ENCODE assay signal across 13 cellular contexts in genomic region chr16:62077998-62078397, GRCh38. TPM values are rescaled to one million over a fixed set of nuclear protein-coding genes. Genes with fewer than 3 reads are reported as not detected.
DNase-seq lines count a peak whose midpoint lies in the region; ATAC-seq, FAIRE-seq and TF ChIP-seq lines count a peak whose summit lies in the region.
"Had no signal": no experiment of that assay in that cellular context is flagged by ENCODE, and none has a peak within 500 bp of the region (broad histone marks: within the 10 kb centered on the region; RNA-seq: fewer than 3 reads in every experiment).

No MANE protein-coding gene starts in this region.

- H3K4me2 ChIP-seq in neuronal stem cell (ENCODE audit: insufficient read depth, low read length, poor library complexity, severe bottlenecking) = no peak overlapping the region

- H3K36me3 ChIP-seq in bronchial epithelial cell (ENCODE audit: control insufficient read depth, insufficient read depth, low read length) (no peaks in the 10 kb centered on the region), neuronal stem cell (replicated peaks in 1 of 2; ENCODE audit: control insufficient read depth in 2 of 2, insufficient read depth in 2 of 2, low read length in 2 of 2) (no peaks in the 10 kb centered on the region)
- H3K36me3 ChIP-seq: right atrium auricular region had no signal

- no peak for ATAC-seq in HG02970 (IDR thresholded peaks at IDR 0.05; ENCODE audit: low FRiP score, unreplicated experiment)
- ATAC-seq: left ventricle myocardium superior had no signal

- H3K79me1 ChIP-seq in neuronal stem cell (ENCODE audit: low read depth, low read length) = no peaks in the 10 kb centered on the region

- no peaks in the 10 kb centered on the region for H3K4me1 ChIP-seq in neuronal stem cell (ENCODE audit: control insufficient read depth in 2 of 2, insufficient read depth in 1 of 2, low read depth in 1 of 2, low read length in 2 of 2)
- H3K4me1 ChIP-seq: right atrium auricular region had no signal

- no peak overlapping the region for H3K27ac ChIP-seq in neuronal stem cell (replicated peaks; ENCODE audit: low read length)
- H3K27ac ChIP-seq: right atrium auricular region had no signal

- no peak overlapping the region for H3K18ac ChIP-seq in neuronal stem cell (ENCODE audit: low read length)

- H2BK120ac ChIP-seq in neuronal stem cell (ENCODE audit: low read depth, low read length) = no peak overlapping the region

- H3K14ac ChIP-seq in neuronal stem cell (ENCODE audit: low read length) = no peak overlapping the region

- H3K27me3 ChIP-seq in bronchial epithelial cell (ENCODE audit: control insufficient read depth, insufficient read depth, low read length) (no peaks in the 10 kb centered on the region), neuronal stem cell (ENCODE audit: control insufficient read depth in 3 of 3, insufficient read depth in 3 of 3, low read depth in 1 of 3, low read length in 3 of 3) (peaks cover 0 to 4% (median 0%) of the 10 kb centered on the region in 3 experiments)
- H3K27me3 ChIP-seq: right atrium auricular region had no signal

- H2AFZ ChIP-seq in neuronal stem cell (ENCODE audit: low read length) = peak overlapping the region; percentile 4

- H3K4ac ChIP-seq in neuronal stem cell (ENCODE audit: low read length) = no peak overlapping the region

- H4K8ac ChIP-seq in neuronal stem cell (ENCODE audit: low read depth, low read length) = no peak overlapping the region

- no peak overlapping the region for H3K9ac ChIP-seq in neuronal stem cell (ENCODE audit: low read depth, low read length, poor library complexity)

- no CpG with 5 or more reads among the region's 4 CpGs for WGBS in neuronal stem cell (ENCODE audit: extremely low coverage in 2 of 2, insufficient read length in 2 of 2, insufficient replicate concordance in 1 of 2), 2 donors

- no peak for TF ChIP-seq CTCF in bronchial epithelial cell (IDR thresholded peaks at IDR 0.05; ENCODE audit: insufficient read depth, low read length, severe bottlenecking)

- no peak overlapping the region for H3K23ac ChIP-seq in neuronal stem cell (ENCODE audit: low read depth, low read length, poor library complexity)

- H3K4me3 ChIP-seq in bronchial epithelial cell (ENCODE audit: low read depth, low read length) = no peak overlapping the region
- H3K4me3 ChIP-seq in neuronal stem cell (ENCODE audit: low read length in 2 of 2) = no peak overlapping the region
- H3K4me3 ChIP-seq: right atrium auricular region had no signal

- H3K9me3 ChIP-seq in neuronal stem cell (replicated peaks in 1 of 2; ENCODE audit: control insufficient read depth in 2 of 2, insufficient read depth in 1 of 2, low read depth in 1 of 2, low read length in 2 of 2) = no peaks in the 10 kb centered on the region

- no peak overlapping the region for H2BK5ac ChIP-seq in neuronal stem cell (ENCODE audit: low read length)

- no peak overlapping the region for H2AK5ac ChIP-seq in neuronal stem cell (ENCODE audit: low read depth, low read length)

- no peak for FAIRE-seq in bronchial epithelial cell (lab: Jason Lieb, UNC)
- FAIRE-seq: endometrium, GM18507 had no signal

- H2BK12ac ChIP-seq in neuronal stem cell (ENCODE audit: low read length) = no peak overlapping the region

- no peak overlapping the region for H2BK15ac ChIP-seq in neuronal stem cell (ENCODE audit: low read length)

- H4K91ac ChIP-seq in neuronal stem cell (ENCODE audit: low read depth, low read length, poor library complexity) = no peak overlapping the region

- DNase-seq in DMS153 treated with DMSO at 0.1 percent for 48 hours (lab: John Stamatoyannopoulos, UW; ENCODE audit: unreplicated experiment) = peak; percentile 13
- no peak for DNase-seq in DMS153 (lab: John Stamatoyannopoulos, UW)
- peak; percentile 6 for DNase-seq in KBM-7
- peak; percentile 0 for DNase-seq in bronchial epithelial cell (ENCODE audit: low read depth)
- DNase-seq in neuronal stem cell (ENCODE audit: low spot score) = peak; percentile 23
- DNase-seq in NCI-H1930 (lab: John Stamatoyannopoulos, UW) = no peak
- DNase-seq in amniotic stem cell (lab: John Stamatoyannopoulos, UW) = no peak
- DNase-seq: activated naive CD8-positive, alpha-beta T cell treated with anti-CD3 and anti-CD28 coated beads, Interleukin-2, amount 10 ng/mL, durations not matched to agents 7 days and 5 days; left ventricle myocardium superior had no signal

- in situ Hi-C loops in KBM-7 (cut with MboI; ENCODE audit: low pct_unique_long_range_greater_than_20kb, low sequenced_read_pairs) = no loop called here

RNA-seq across cellular contexts. Expression of gene CDH8, which starts 41.8 kb away (rescaled TPM):
- total RNA-seq in bronchial epithelial cell = 1.8 and 2.6 TPM in 2 replicates
- polyA plus RNA-seq in neuronal stem cell (2013, experiment 1 of 2) = 36.5 TPM
- 38.4 TPM for polyA plus RNA-seq in neuronal stem cell (2013, experiment 2 of 2)
- total RNA-seq: left ventricle myocardium superior, right atrium auricular region had no signal

Comparison
In these comparisons a context has a peak if more than half of its experiments do, and no peak if none do; other contexts are left out.
1. DNase-seq: peak in DMS153 treated with DMSO at 0.1 percent for 48 hours (single experiment), KBM-7 (single experiment), bronchial epithelial cell (single experiment) and neuronal stem cell (single experiment); none in DMS153 (single experiment), NCI-H1930 (0 of 2) and amniotic stem cell (single experiment).